Comparison of ENCODE assay signal across 16 cellular contexts in the genomic region with DNA sequence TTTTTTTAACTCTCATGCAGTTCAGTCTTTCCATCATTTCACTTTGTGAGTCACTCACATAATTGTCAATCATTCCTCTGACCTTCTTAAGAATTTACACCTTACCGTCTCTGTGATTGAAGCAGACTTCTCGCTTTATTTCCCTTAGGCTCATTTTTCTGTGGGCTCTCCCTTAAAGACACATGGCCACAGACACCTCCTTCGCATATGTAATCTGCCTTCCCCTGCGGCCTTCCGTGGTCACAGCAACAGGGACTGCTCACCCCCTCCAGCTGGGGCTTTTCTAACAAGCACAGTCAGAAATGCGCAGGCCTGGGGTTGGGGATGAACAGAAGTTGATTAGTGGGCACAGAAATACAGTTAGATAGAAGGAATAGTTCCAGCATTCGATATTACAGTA. TPM values are rescaled to one million over a fixed set of nuclear protein-coding genes. Genes with fewer than 3 reads are reported as not detected.
DNase-seq lines count a peak whose midpoint lies in the region; ATAC-seq lines count a peak whose summit lies in the region.
"Had no signal": no experiment of that assay in that cellular context is flagged by ENCODE, and none has a peak within 500 bp of the region (broad histone marks: within the 10 kb centered on the region; RNA-seq: fewer than 3 reads in every experiment).

No MANE protein-coding gene starts in this region.

- peaks cover 2 to 3% of the 10 kb centered on the region in 2 experiments for H3K4me1 ChIP-seq in trophoblast cell (ENCODE audit: control insufficient read depth in 1 of 2, insufficient read depth in 2 of 2, low read length in 2 of 2)
- H3K4me1 ChIP-seq: breast epithelium, Peyer's patch had no signal

- H3K4me3 Mint-ChIP-seq in central memory CD8-positive, alpha-beta T cell = no peak overlapping the region
- H3K4me3 Mint-ChIP-seq: activated CD4-positive, alpha-beta memory T cell treated with anti-CD3 and anti-CD28 coated beads for 36 hours had no signal

- H3K4me3 ChIP-seq in trophoblast cell (ENCODE audit: low read depth, low read length) = no peak overlapping the region
- H3K4me3 ChIP-seq: breast epithelium, Peyer's patch had no signal

- no peak overlapping the region for H3K14ac ChIP-seq in trophoblast cell (ENCODE audit: low read length)

- no peak overlapping the region for H3K4ac ChIP-seq in trophoblast cell (ENCODE audit: low read depth, low read length)

- no peaks in the 10 kb centered on the region for H3K9me3 ChIP-seq in trophoblast cell (ENCODE audit: insufficient read depth, low read depth, low read length)
- H3K9me3 ChIP-seq: breast epithelium, Peyer's patch had no signal

- H3K9ac ChIP-seq in trophoblast cell (ENCODE audit: low read length) = no peak overlapping the region

- no peak overlapping the region for H2BK120ac ChIP-seq in trophoblast cell (ENCODE audit: insufficient read depth, low read length, poor library complexity)

- no peak overlapping the region for H4K91ac ChIP-seq in trophoblast cell (ENCODE audit: low read depth, low read length)

- H3K27me3 Mint-ChIP-seq in central memory CD8-positive, alpha-beta T cell = no peaks in the 10 kb centered on the region
- H3K27me3 Mint-ChIP-seq: activated CD4-positive, alpha-beta memory T cell treated with anti-CD3 and anti-CD28 coated beads for 36 hours had no signal

- peaks cover 17% of the 10 kb centered on the region for H3K36me3 Mint-ChIP-seq in central memory CD8-positive, alpha-beta T cell (ENCODE audit: insufficient read depth)

- H3K27ac Mint-ChIP-seq in central memory CD8-positive, alpha-beta T cell (ENCODE audit: low read depth) = peak overlapping the region; percentile 9
- H3K27ac Mint-ChIP-seq: activated CD4-positive, alpha-beta memory T cell treated with anti-CD3 and anti-CD28 coated beads for 36 hours had no signal

- no peak overlapping the region for H2AK5ac ChIP-seq in trophoblast cell (ENCODE audit: low read length)

- H4K12ac ChIP-seq in trophoblast cell (ENCODE audit: low read depth, low read length) = no peak overlapping the region

- H3K27ac ChIP-seq in trophoblast cell (ENCODE audit: low read depth, low read length) = no peak overlapping the region
- H3K27ac ChIP-seq: breast epithelium, Peyer's patch had no signal

- H4K8ac ChIP-seq in trophoblast cell (ENCODE audit: low read depth, low read length) = no peak overlapping the region

- H2BK5ac ChIP-seq in trophoblast cell (ENCODE audit: low read depth, low read length, poor library complexity) = no peak overlapping the region

- no peaks in the 10 kb centered on the region for H3K4me1 Mint-ChIP-seq in central memory CD8-positive, alpha-beta T cell

- H3K18ac ChIP-seq in trophoblast cell (ENCODE audit: low read length) = no peak overlapping the region

- peak; percentile 42 for DNase-seq in stimulated activated CD4-positive, alpha-beta T cell treated with anti-CD3 and anti-CD28 coated beads, Interleukin-15, amount 100 ng/mL, for 24 hours
- DNase-seq in stimulated activated CD4-positive, alpha-beta T cell treated with anti-CD3 and anti-CD28 coated beads, Interleukin-4, amount 100 ng/mL, for 24 hours = no peak
- no peak for DNase-seq in central memory CD8-positive, alpha-beta T cell (ENCODE audit: low spot score in 2 of 2)
- DNase-seq in trophoblast cell (peak; percentile 76 to 81), SKM-1 treated with dmso at 0.1 percent for 144 hours (lab: John Stamatoyannopoulos, UW; ENCODE audit: unreplicated experiment) (no peak)
- DNase-seq in activated CD4-positive, CD25-positive, alpha-beta regulatory T cell (lab: John Stamatoyannopoulos, UW) = no peak
- DNase-seq: activated CD4-positive, alpha-beta memory T cell treated with anti-CD3 and anti-CD28 coated beads for 36 hours; activated gamma-delta T cell; head of caudate nucleus; NCI-H1417 treated with DMSO at 0.1 percent for 48 hours; Peyer's patch had no signal

- no peak for ATAC-seq in central memory CD8-positive, alpha-beta T cell (replicated peaks; ENCODE audit: extremely low read depth, poor library complexity, severe bottlenecking)
- ATAC-seq in HG02973 (IDR thresholded peaks at IDR 0.05; ENCODE audit: unreplicated experiment) = no peak
- no peak for ATAC-seq in HG02938 (IDR thresholded peaks at IDR 0.05; ENCODE audit: unreplicated experiment)
- ATAC-seq: esophagus mucosa, SK-N-SH treated with all-trans-retinoic acid at 6 μM for 48 hours had no signal

- no peak overlapping the region for H2AFZ ChIP-seq in trophoblast cell (ENCODE audit: insufficient read depth, low read length, poor library complexity)

- no peaks in the 10 kb centered on the region for H3K27me3 ChIP-seq in trophoblast cell (ENCODE audit: insufficient read depth, low read length)
- H3K27me3 ChIP-seq: breast epithelium, Peyer's patch had no signal

- peaks cover 4 to 10% of the 10 kb centered on the region in 2 experiments for H3K36me3 ChIP-seq in trophoblast cell (ENCODE audit: control insufficient read depth in 1 of 2, insufficient read depth in 2 of 2, low read length in 2 of 2)
- H3K36me3 ChIP-seq: breast epithelium had no signal

- no peak overlapping the region for H3K23ac ChIP-seq in trophoblast cell (ENCODE audit: low read length)

- no CpG with 5 or more reads among the region's 7 CpGs for WGBS in trophoblast cell (ENCODE audit: extremely low coverage, insufficient coverage, insufficient read length)

- H3K9me3 Mint-ChIP-seq in central memory CD8-positive, alpha-beta T cell = no peaks in the 10 kb centered on the region
- H3K9me3 Mint-ChIP-seq: activated CD4-positive, alpha-beta memory T cell treated with anti-CD3 and anti-CD28 coated beads for 36 hours had no signal

- no peaks in the 10 kb centered on the region for H3K79me1 ChIP-seq in trophoblast cell (ENCODE audit: low read length)

- H3K4me2 ChIP-seq in trophoblast cell (ENCODE audit: low read length) = no peak overlapping the region

- no peak overlapping the region for H2BK12ac ChIP-seq in trophoblast cell (ENCODE audit: low read length)

- no peaks in the 10 kb centered on the region for H3K79me2 ChIP-seq in trophoblast cell (ENCODE audit: control insufficient read depth, insufficient read depth, low read length, poor library complexity)

RNA-seq across cellular contexts. Expression of a gene that starts 23.0 kb away (rescaled TPM):
- 34.8 and 35.3 TPM in 2 replicates for polyA plus RNA-seq in trophoblast cell (2013)

RNA-seq across cellular contexts. Expression of a gene that starts 56.5 kb away (rescaled TPM):
- 7.7 and 8.0 TPM in 2 replicates for polyA plus RNA-seq in trophoblast cell (2013)

Comparison
In these comparisons a context has a peak if more than half of its experiments do, and no peak if none do; other contexts are left out.
1. DNase-seq: peak in stimulated activated CD4-positive, alpha-beta T cell treated with anti-CD3 and anti-CD28 coated beads, Interleukin-15, amount 100 ng/mL, for 24 hours (single experiment) and trophoblast cell (2 of 2); none in stimulated activated CD4-positive, alpha-beta T cell treated with anti-CD3 and anti-CD28 coated beads, Interleukin-4, amount 100 ng/mL, for 24 hours (single experiment), central memory CD8-positive, alpha-beta T cell (0 of 2), SKM-1 treated with dmso at 0.1 percent for 144 hours (single experiment) and activated CD4-positive, CD25-positive, alpha-beta regulatory T cell (0 of 4).